23 cellular contexts compared by ENCODE assay signal in the genomic region with DNA sequence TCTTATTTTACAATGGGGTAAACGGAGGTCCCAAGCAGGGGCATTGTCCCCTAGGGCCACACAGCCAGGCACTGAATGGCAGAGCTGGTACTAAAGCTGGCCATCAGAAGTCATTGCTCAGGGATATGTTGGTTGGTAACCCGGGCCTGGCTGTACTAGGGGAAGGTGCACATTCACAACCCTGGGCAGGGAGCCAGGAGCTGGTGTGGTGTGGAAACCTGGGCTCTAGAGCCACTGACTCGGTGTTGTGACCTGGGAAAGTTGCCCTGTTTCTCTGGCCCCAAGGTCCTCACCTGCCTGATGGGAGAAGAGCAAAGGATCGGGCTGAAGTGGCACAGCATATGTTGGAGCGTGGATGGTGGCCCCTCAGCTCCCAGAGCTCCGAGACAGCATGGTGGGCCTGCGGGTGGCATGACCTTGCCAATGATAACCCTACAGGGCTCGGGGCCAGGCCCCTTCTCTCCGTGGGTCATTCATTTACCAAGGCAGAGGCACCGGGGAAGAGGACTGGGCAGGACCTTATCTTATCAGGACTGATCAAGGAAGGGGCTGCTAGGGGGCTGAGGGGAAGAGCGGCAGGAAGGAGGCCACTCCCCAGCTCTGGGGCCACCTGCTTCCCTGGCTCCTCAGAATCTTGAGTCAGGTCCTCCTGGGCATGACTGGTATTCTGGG.
"Had no signal": no experiment of that assay in that cellular context is flagged by ENCODE, and none has a peak within 500 bp of the region (broad histone marks: within the 10 kb centered on the region; RNA-seq: fewer than 3 reads in every experiment).

No MANE protein-coding gene starts in this region.

- H3K9me3 ChIP-seq: adrenal gland, body of pancreas, upper lobe of right lung had no signal

- H3K4me1 ChIP-seq: adrenal gland had no signal

- H3K27ac ChIP-seq: adrenal gland, body of pancreas, neural progenitor cell, skin epidermis, upper lobe of right lung, VCaP had no signal

- ATAC-seq: activated T-cell treated with anti-CD3 and anti-CD28 coated beads, Interleukin-2, amount 50 U/mL, for 72 hours; body of pancreas; left ventricle myocardium superior; naive thymus-derived CD8-positive, alpha-beta T cell; sciatic nerve; stimulated activated effector memory CD8-positive, alpha-beta T cell treated with anti-CD3 and anti-CD28 coated beads, Interleukin-12 subunit alpha, Interleukin-12 subunit beta, amount 100 ng/mL, for 72 hours; upper lobe of right lung had no signal

- H3K36me3 ChIP-seq: adrenal gland, neural progenitor cell, upper lobe of right lung had no signal

- DNase-seq: activated CD4-positive, alpha-beta T cell treated with anti-CD3 and anti-CD28 coated beads for 4 hours; activated CD4-positive, alpha-beta T cell treated with anti-CD3 and anti-CD28 coated beads, Interleukin-2, amount 50 U/mL, for 4 hours; activated effector memory CD4-positive, alpha-beta T cell treated with anti-CD3 and anti-CD28 coated beads, Interleukin-2, amount 50 U/mL, for 16 hours; activated naive CD4-positive, alpha-beta T cell treated with anti-CD3 and anti-CD28 coated beads for 36 hours; activated naive CD8-positive, alpha-beta T cell treated with anti-CD3 and anti-CD28 coated beads for 36 hours; activated T-cell treated with anti-CD3 and anti-CD28 coated beads for 4 hours; activated T-cell treated with anti-CD3 and anti-CD28 coated beads, Interleukin-2, amount 50 U/mL, for 72 hours; adrenal gland; effector memory CD4-positive, alpha-beta T cell; left ventricle myocardium superior; midbrain; naive thymus-derived CD8-positive, alpha-beta T cell; posterior cingulate gyrus; stimulated activated CD4-positive, alpha-beta T cell treated with anti-CD3 and anti-CD28 coated beads, Interleukin-4, amount 100 ng/mL, for 24 hours; substantia nigra; T-helper 1 cell; upper lobe of right lung had no signal

- H3K4me3 ChIP-seq: adrenal gland, body of pancreas, neural progenitor cell, skin epidermis, upper lobe of right lung had no signal
